ENCODE assay signal across 1 cellular context in the genomic region with DNA sequence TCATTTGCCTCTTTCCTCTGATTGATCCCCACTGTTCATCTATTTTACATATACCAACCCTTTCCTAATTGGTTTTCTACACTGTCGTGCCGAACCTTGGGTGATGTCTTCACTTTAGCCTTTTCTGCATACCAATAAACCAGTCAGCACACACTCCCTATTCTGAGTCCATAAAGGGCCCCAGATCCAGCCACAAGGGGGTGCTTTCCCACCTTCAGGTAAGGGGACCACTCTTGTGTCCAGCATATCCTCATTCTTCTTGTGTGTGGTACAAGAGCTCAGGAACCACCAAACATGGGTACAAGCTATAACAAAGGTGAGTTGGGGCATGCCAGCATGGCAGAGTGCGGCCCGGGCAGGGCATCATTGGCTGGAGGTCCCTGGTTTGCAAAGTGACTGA.
TF ChIP-seq lines count a peak whose summit lies in the region.

No MANE protein-coding gene starts in this region.

TF ChIP-seq in HepG2, 621 proteins besides CTCF, POLR2A, EP300 and RAD21 (continued from another document):
- TF ChIP-seq, protein P1, sequence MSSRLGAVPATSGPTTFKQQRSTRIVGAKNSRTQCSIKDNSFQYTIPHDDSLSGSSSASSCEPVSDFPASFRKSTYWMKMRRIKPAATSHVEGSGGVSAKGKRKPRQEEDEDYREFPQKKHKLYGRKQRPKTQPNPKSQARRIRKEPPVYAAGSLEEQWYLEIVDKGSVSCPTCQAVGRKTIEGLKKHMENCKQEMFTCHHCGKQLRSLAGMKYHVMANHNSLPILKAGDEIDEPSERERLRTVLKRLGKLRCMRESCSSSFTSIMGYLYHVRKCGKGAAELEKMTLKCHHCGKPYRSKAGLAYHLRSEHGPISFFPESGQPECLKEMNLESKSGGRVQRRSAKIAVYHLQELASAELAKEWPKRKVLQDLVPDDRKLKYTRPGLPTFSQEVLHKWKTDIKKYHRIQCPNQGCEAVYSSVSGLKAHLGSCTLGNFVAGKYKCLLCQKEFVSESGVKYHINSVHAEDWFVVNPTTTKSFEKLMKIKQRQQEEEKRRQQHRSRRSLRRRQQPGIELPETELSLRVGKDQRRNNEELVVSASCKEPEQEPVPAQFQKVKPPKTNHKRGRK (CRISPR knock-in tag; IDR thresholded peaks at IDR 0.05) = no peak
- TF ChIP-seq GZF1 (CRISPR knock-in tag; IDR thresholded peaks at IDR 0.05) (no peak), ATRX (CRISPR knock-in tag; IDR thresholded peaks at IDR 0.05; ENCODE audit: borderline replicate concordance) (no peak), SP4 (CRISPR knock-in tag; IDR thresholded peaks at IDR 0.05) (no peak), ATAD3A (CRISPR knock-in tag; IDR thresholded peaks at IDR 0.05) (no peak)
